1 cellular context compared by ENCODE assay signal in the genomic region with DNA sequence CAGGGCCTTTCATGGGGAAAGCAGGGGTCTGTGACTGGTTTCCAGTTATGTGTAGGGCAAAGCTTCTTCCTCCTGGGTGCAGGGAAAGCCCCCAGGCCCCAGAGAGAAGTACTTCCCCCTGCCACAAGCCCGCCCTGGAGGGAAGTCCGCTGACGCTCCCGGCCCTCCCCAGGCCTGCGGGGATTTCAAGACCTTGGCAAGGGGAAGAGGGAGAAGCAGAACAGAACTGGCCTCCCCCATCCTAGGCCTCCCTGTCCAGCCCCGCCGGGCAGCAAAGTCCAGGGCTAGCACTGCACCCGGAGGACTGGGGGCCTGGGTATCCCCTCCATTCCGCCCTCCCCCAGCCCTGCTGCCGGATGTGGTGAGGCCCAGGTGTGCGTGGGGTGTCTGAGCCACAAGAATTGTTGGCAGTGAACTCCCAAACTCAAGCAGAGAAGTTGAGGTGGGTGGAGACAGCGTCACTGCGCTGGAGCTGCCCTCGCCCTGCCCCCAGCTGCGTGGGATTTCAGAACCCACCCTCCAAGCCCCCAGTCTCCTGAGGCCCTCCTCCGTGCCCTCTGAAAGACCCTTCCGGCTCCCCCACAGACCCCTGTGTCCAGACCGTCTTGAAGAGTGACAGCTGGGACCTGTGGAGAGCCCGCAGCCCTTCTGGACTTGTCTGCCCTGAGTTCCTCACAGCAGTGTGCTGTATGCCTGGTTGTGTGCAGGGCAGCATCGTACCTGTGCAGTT.
TF ChIP-seq lines count a peak whose summit lies in the region.

No MANE protein-coding gene starts in this region.

TF ChIP-seq in GM23338, 12 proteins besides CTCF, POLR2A, EP300 and RAD21 (continued from another document):
- TF ChIP-seq, protein P1, sequence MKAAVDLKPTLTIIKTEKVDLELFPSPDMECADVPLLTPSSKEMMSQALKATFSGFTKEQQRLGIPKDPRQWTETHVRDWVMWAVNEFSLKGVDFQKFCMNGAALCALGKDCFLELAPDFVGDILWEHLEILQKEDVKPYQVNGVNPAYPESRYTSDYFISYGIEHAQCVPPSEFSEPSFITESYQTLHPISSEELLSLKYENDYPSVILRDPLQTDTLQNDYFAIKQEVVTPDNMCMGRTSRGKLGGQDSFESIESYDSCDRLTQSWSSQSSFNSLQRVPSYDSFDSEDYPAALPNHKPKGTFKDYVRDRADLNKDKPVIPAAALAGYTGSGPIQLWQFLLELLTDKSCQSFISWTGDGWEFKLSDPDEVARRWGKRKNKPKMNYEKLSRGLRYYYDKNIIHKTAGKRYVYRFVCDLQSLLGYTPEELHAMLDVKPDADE (IDR thresholded peaks at IDR 0.05): no peak
- TF ChIP-seq EZH2phosphoT487 (IDR thresholded peaks at IDR 0.05; ENCODE audit: unreplicated experiment): no peak
- TF ChIP-seq, protein P2, sequence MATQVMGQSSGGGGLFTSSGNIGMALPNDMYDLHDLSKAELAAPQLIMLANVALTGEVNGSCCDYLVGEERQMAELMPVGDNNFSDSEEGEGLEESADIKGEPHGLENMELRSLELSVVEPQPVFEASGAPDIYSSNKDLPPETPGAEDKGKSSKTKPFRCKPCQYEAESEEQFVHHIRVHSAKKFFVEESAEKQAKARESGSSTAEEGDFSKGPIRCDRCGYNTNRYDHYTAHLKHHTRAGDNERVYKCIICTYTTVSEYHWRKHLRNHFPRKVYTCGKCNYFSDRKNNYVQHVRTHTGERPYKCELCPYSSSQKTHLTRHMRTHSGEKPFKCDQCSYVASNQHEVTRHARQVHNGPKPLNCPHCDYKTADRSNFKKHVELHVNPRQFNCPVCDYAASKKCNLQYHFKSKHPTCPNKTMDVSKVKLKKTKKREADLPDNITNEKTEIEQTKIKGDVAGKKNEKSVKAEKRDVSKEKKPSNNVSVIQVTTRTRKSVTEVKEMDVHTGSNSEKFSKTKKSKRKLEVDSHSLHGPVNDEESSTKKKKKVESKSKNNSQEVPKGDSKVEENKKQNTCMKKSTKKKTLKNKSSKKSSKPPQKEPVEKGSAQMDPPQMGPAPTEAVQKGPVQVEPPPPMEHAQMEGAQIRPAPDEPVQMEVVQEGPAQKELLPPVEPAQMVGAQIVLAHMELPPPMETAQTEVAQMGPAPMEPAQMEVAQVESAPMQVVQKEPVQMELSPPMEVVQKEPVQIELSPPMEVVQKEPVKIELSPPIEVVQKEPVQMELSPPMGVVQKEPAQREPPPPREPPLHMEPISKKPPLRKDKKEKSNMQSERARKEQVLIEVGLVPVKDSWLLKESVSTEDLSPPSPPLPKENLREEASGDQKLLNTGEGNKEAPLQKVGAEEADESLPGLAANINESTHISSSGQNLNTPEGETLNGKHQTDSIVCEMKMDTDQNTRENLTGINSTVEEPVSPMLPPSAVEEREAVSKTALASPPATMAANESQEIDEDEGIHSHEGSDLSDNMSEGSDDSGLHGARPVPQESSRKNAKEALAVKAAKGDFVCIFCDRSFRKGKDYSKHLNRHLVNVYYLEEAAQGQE (IDR thresholded peaks at IDR 0.05; ENCODE audit: unreplicated experiment): no peak
- no peak for TF ChIP-seq POLR2AphosphoS5 (IDR thresholded peaks at IDR 0.05; ENCODE audit: low read depth)
- no peak for TF ChIP-seq EZH2 (IDR thresholded peaks at IDR 0.05; ENCODE audit: low read depth, unreplicated experiment)
